ENCODE assay signal across 26 cellular contexts in the genomic region with DNA sequence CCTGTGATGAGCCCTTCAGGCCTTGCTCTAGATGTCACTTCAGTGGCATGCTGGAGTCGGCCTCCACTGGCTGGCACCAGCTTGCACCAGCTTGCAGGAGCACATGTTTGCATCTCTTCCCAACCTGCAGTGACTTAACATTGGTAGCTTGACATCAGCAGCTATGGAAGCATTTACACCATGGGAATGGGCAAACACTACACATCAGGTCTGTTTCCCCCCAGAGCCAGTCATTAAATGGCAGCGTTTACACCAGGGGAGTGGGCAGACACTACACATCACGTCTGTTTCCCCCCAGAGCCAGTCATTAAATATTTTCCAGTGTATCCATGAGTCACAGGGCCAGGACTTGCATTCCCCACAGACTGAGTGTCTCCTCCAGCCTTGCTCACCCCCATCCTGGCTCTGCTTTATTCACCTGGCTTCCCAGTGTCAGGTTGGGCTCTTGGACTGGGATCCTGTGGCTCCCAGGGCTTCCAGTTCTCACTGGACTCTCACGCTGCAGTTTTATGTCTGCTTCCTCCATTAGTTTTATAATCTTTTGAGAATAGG.
"Had no signal": no experiment of that assay in that cellular context is flagged by ENCODE, and none has a peak within 500 bp of the region (broad histone marks: within the 10 kb centered on the region; RNA-seq: fewer than 3 reads in every experiment).

No MANE protein-coding gene starts in this region.

- ATAC-seq: activated naive CD8-positive, alpha-beta T cell treated with anti-CD3 and anti-CD28 coated beads, Interleukin-2, amount 50 U/mL, for 24 hours; body of pancreas; Right ventricle myocardium inferior; T-cell had no signal

- H3K27ac ChIP-seq: ascending aorta, body of pancreas, SK-N-MC had no signal

- H3K27ac Mint-ChIP-seq: activated B cell treated with CpG ODN at 0.5 μM for 24 hours; activated CD4-positive, alpha-beta T cell treated with anti-CD3 and anti-CD28 coated beads, Interleukin-2, amount 10 ng/mL, durations not matched to agents 24 days and 14 days; activated naive CD8-positive, alpha-beta T cell treated with anti-CD3 and anti-CD28 coated beads, Interleukin-2, amount 50 U/mL, for 24 hours; T-cell had no signal

- FAIRE-seq: RCC 7860, TTC549 had no signal

- H3K36me3 ChIP-seq: ascending aorta had no signal

- H3K9me3 ChIP-seq: ascending aorta, body of pancreas had no signal

- H3K4me3 ChIP-seq: ascending aorta, body of pancreas, SK-N-MC had no signal

- DNase-seq: activated B cell treated with CpG ODN at 0.5 μM for 24 hours; activated CD4-positive, alpha-beta T cell treated with anti-CD3 and anti-CD28 coated beads for 1 hour; activated CD4-positive, alpha-beta T cell treated with anti-CD3 and anti-CD28 coated beads, Interleukin-2, amount 10 ng/mL, durations not matched to agents 24 days and 14 days; activated CD4-positive, alpha-beta T cell treated with anti-CD3 and anti-CD28 coated beads, Interleukin-2, amount 50 U/mL, for 48 hours; activated naive CD4-positive, alpha-beta T cell; activated naive CD8-positive, alpha-beta T cell treated with anti-CD3 and anti-CD28 coated beads, Interleukin-2, amount 50 U/mL, for 24 hours; activated T-cell treated with anti-CD3 and anti-CD28 coated beads for 4 hours; amniotic stem cell; body of pancreas; MM.1S; NCI-H1105; NCI-H1436; NCI-H1694 treated with DMSO at 0.1 percent for 48 hours; NCI-H2029 treated with DMSO at 0.1 percent for 48 hours; NCI-H446; NCI-H524; T-cell; T-helper 2 cell; T1000 had no signal

- H3K9me3 Mint-ChIP-seq: activated B cell treated with CpG ODN at 0.5 μM for 24 hours; activated CD4-positive, alpha-beta T cell treated with anti-CD3 and anti-CD28 coated beads, Interleukin-2, amount 10 ng/mL, durations not matched to agents 24 days and 14 days; activated naive CD4-positive, alpha-beta T cell treated with anti-CD3 and anti-CD28 coated beads, Interleukin-2, amount 50 U/mL, for 24 hours; activated naive CD8-positive, alpha-beta T cell treated with anti-CD3 and anti-CD28 coated beads, Interleukin-2, amount 50 U/mL, for 24 hours; central memory CD8-positive, alpha-beta T cell; T-cell had no signal

- H3K27me3 ChIP-seq: ascending aorta, body of pancreas had no signal

- H3K36me3 Mint-ChIP-seq: T-cell had no signal
